Comparison of ENCODE assay signal across 8 cellular contexts in the genomic region with DNA sequence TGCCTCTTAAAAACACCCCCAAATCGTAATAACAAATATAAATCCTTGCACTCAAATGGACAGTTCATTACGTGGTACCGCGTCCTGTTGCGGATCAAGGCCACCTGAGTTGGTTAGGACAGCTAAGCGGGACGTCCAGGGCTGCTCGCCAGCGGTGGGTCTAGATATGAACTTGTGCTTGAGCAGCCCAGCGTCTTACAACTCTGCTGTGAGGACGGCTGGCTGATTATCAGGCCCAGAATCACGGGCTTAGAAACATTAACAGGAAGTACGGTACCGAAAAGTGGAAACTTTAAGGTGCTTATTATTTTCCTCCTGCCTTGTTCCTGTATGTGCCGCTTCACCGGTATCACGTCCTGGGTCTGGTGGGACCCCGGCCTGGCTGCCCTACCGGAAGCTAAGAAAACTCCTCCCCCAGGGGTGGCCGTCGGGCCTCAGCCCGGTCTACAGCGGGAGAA. TPM values are rescaled to one million over a fixed set of nuclear protein-coding genes. Genes with fewer than 3 reads are reported as not detected.
DNase-seq lines count a peak whose midpoint lies in the region; ATAC-seq and TF ChIP-seq lines count a peak whose summit lies in the region.

No MANE protein-coding gene starts in this region.

- H3K9me3 ChIP-seq in AG04450 (ENCODE audit: control insufficient read depth, insufficient read depth, low read length) (peaks cover 14% of the 10 kb centered on the region), prostate gland (no peaks in the 10 kb centered on the region)

- H3K36me3 Mint-ChIP-seq in T-cell, result peaks cover 7% of the 10 kb centered on the region

- TF ChIP-seq CTCF in AG04450 (IDR thresholded peaks at IDR 0.05; ENCODE audit: low read depth, low read length) (no peak), fibroblast of the aortic adventitia (IDR thresholded peaks at IDR 0.05; ENCODE audit: insufficient read depth, low read length) (no peak), prostate gland (IDR thresholded peaks at IDR 0.05) (no peak)

- peak overlapping the region; percentile 99 for H3K27ac ChIP-seq in AG04450 (ENCODE audit: low read depth, low read length)
- H3K27ac ChIP-seq in prostate gland, result peak overlapping the region; percentile 97 to 99

- H3K4me3 Mint-ChIP-seq in T-cell, result peak overlapping the region; percentile 91 to 93 (median 91)

- no peak for TF ChIP-seq POLR2A in GM18505 (IDR thresholded peaks at IDR 0.05; ENCODE audit: borderline replicate concordance, extremely low read depth, insufficient read depth, insufficient read length)
- no peak for TF ChIP-seq POLR2A in prostate gland (IDR thresholded peaks at IDR 0.05)

- peak overlapping the region; percentile 99 to 100 for H3K27ac Mint-ChIP-seq in T-cell

- H3K4me3 ChIP-seq in AG04450 (ENCODE audit: low read depth, low read length), result peak overlapping the region; percentile 91
- H3K4me3 ChIP-seq in fibroblast of the aortic adventitia (ENCODE audit: low read depth, low read length), result peak overlapping the region; percentile 93
- peak overlapping the region; percentile 75 to 93 for H3K4me3 ChIP-seq in prostate gland

- 50% methylated on average over 23 of the region's 23 CpGs for WGBS in prostate gland

- peaks cover 38 to 46% (median 40%) of the 10 kb centered on the region in 3 donors for H3K4me1 Mint-ChIP-seq in T-cell

- H3K36me3 ChIP-seq in prostate gland, result no peaks in the 10 kb centered on the region

- DNase-seq in AG04450 (ENCODE audit: low read depth, low spot score) (peak; percentile 8), T-cell (peak in 2 of 34 experiments; percentile 18 to 26), fibroblast of the aortic adventitia (ENCODE audit: low read depth) (no peak), prostate gland (ENCODE audit: low spot score) (no peak)
- no peak for DNase-seq in stimulated activated CD4-positive, alpha-beta T cell treated with anti-CD3 and anti-CD28 coated beads, Interleukin-1b, Interleukin-23, amount 100 ng/mL, for 48 hours

- intact Hi-C loops in prostate gland (cut with DNase I), result loop anchor here (1.0 kb wide), 1 partner anchor 26 kb away; a partner anchor contains a TSS

- peak; percentile 29 for ATAC-seq in GM18505 (IDR thresholded peaks at IDR 0.05; ENCODE audit: unreplicated experiment)
- peak; percentile 27 for ATAC-seq in HG03520 (IDR thresholded peaks at IDR 0.05; ENCODE audit: unreplicated experiment)
- no peak for ATAC-seq in T-cell (replicated peaks in 1 of 4)
- ATAC-seq in HG02763 (IDR thresholded peaks at IDR 0.05; ENCODE audit: unreplicated experiment), result no peak

- no peaks in the 10 kb centered on the region for H3K27me3 Mint-ChIP-seq in T-cell

- H3K4me1 ChIP-seq in prostate gland (replicated peaks), result peaks cover 11% of the 10 kb centered on the region

- no peaks in the 10 kb centered on the region for H3K27me3 ChIP-seq in AG04450 (ENCODE audit: control insufficient read depth, insufficient read depth, low read length)
- H3K27me3 ChIP-seq in prostate gland (replicated peaks; ENCODE audit: insufficient read depth), result no peaks in the 10 kb centered on the region

- CTCF ChIA-PET in AG04450 (lab: Charles Lee) (no interaction called here), T-cell (lab: Charles Lee) (no interaction called here)

- H3K9me3 Mint-ChIP-seq in T-cell, result peaks cover 0 to 3% (median 0%) of the 10 kb centered on the region in 3 donors

- POLR2A ChIA-PET in AG04450 (lab: Yijun Ruan, JAX) (interaction anchor here (1.1 kb wide), 1 partner anchor 20 kb away, joined by 3 read pairs; no protein-coding TSS in a partner anchor), T-cell (lab: Charles Lee) (no interaction called here)

RNA-seq across cellular contexts. Expression of a gene that starts 0.8 kb away (rescaled TPM):
- 80.5 and 116 TPM in 2 replicates for polyA plus RNA-seq in AG04450 (2011; rRNA removed)
- polyA minus RNA-seq in AG04450 (2011; rRNA and poly(A)+ RNA removed), result 130 and 214 TPM in 2 replicates
- total RNA-seq in T-cell (1,000 to 10,000 TPM in 2 of 5 donors, 100 to 1,000 TPM in 3; 784 to 1,343 (median 947) TPM), fibroblast of the aortic adventitia (ENCODE audit: low replicate concordance) (77.1 and 96.3 TPM in 2 replicates), prostate gland (100 to 1,000 TPM; 287 to 714 TPM)

RNA-seq across cellular contexts. Expression of a gene that starts 25.5 kb away (rescaled TPM):
- 146 and 230 TPM in 2 replicates for polyA plus RNA-seq in AG04450 (2011; rRNA removed)
- polyA minus RNA-seq in AG04450 (2011; rRNA and poly(A)+ RNA removed), result 64.6 and 91.4 TPM in 2 replicates
- total RNA-seq in T-cell (100 to 1,000 TPM in 4 of 5 donors, 10 to 100 TPM in 1; 71.8 to 153 (median 131) TPM), fibroblast of the aortic adventitia (ENCODE audit: low replicate concordance) (37.6 and 316 TPM in 2 replicates), prostate gland (100 to 1,000 TPM; 318 to 496 TPM)

RNA-seq across cellular contexts. Expression of a gene that starts 31.6 kb away (rescaled TPM):
- 0.32 and 0.46 TPM in 2 replicates for polyA plus RNA-seq in AG04450 (2011; rRNA removed)
- 0.04 and 0.23 TPM in 2 replicates for polyA minus RNA-seq in AG04450 (2011; rRNA and poly(A)+ RNA removed)
- 1 to 10 TPM in 3 of 5 donors, under 1 TPM in 2; 0.70 to 2.0 (median 1.1) TPM for total RNA-seq in T-cell
- 0.65 and 1.3 TPM in 2 replicates for total RNA-seq in fibroblast of the aortic adventitia (ENCODE audit: low replicate concordance)
- total RNA-seq in prostate gland, result 1 to 10 TPM; 1.9 to 6.9 TPM

RNA-seq across cellular contexts. Expression of a gene that starts 35.8 kb away (rescaled TPM):
- polyA plus RNA-seq in AG04450 (2011; rRNA removed), result not detected in 2 replicates
- polyA minus RNA-seq in AG04450 (2011; rRNA and poly(A)+ RNA removed), result not detected in 2 replicates
- not detected for total RNA-seq in T-cell
- total RNA-seq in fibroblast of the aortic adventitia (ENCODE audit: low replicate concordance), result not detected in 2 replicates
- not detected for total RNA-seq in prostate gland

RNA-seq across cellular contexts. Expression of a gene that starts 46.7 kb away (rescaled TPM):
- polyA plus RNA-seq in AG04450 (2011; rRNA removed), result not detected in 2 replicates
- not detected in 2 replicates for polyA minus RNA-seq in AG04450 (2011; rRNA and poly(A)+ RNA removed)
- total RNA-seq in T-cell, result not detected
- total RNA-seq in fibroblast of the aortic adventitia (ENCODE audit: low replicate concordance), result not detected in 2 replicates
- total RNA-seq in prostate gland, result not detected

Comparison
In these comparisons a context has a peak if more than half of its experiments do, and no peak if none do; other contexts are left out.
1. ATAC-seq: peak in GM18505 (single experiment) and HG03520 (single experiment); none in T-cell (0 of 4) and HG02763 (single experiment).
2. Peak in every context shown above with its lines, with median percentiles within 50 percentile points of each other: H3K4me3 ChIP-seq.